ENCODE assay signal across 14 cellular contexts in the genomic region with DNA sequence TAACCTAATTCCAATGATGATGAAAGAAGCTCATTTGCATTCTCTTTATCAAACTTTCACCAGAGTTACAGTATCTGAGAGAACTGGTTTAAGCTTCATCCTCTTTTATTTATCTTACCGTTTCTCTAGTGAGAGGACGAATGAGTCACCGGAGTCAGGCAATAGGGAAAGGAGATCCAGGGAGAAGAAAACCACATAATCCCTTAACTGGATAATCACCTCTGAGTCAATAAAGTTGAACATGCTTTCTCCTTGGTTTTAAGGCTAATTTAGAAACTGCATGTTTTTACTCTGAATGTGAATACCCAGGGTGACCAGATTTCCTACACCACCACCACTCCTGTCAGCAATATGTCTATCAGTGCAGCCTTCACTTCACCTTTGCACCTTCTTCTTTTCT.
DNase-seq lines count a peak whose midpoint lies in the region; ATAC-seq and TF ChIP-seq lines count a peak whose summit lies in the region.
"Had no signal": no experiment of that assay in that cellular context is flagged by ENCODE, and none has a peak within 500 bp of the region (broad histone marks: within the 10 kb centered on the region; RNA-seq: fewer than 3 reads in every experiment).

No MANE protein-coding gene starts in this region.

- H3K4me2 ChIP-seq in osteoblast (ENCODE audit: insufficient read depth, low read length): peak overlapping the region; percentile 47

- no peaks in the 10 kb centered on the region for H3K36me3 ChIP-seq in osteoblast (ENCODE audit: insufficient read depth, low read length)
- H3K36me3 ChIP-seq: cardiac muscle cell, HAP-1, heart left ventricle had no signal

- H3K4me3 ChIP-seq in osteoblast (ENCODE audit: insufficient read depth, low read length): no peak overlapping the region
- H3K4me3 ChIP-seq: cardiac muscle cell, HAP-1, heart left ventricle had no signal

- H3K4me1 ChIP-seq in osteoblast (ENCODE audit: insufficient read depth, low read length): peaks cover 32% of the 10 kb centered on the region
- H3K4me1 ChIP-seq: HAP-1, heart left ventricle had no signal

- H3K27ac ChIP-seq in osteoblast (ENCODE audit: low read depth, low read length): peak overlapping the region; percentile 74
- H3K27ac ChIP-seq: cardiac muscle cell, heart left ventricle had no signal

- H4K20me1 ChIP-seq in osteoblast (ENCODE audit: insufficient read depth, low read length): no peaks in the 10 kb centered on the region

- H2AFZ ChIP-seq in osteoblast (ENCODE audit: low read length): no peak overlapping the region

- no peak for TF ChIP-seq POLR2A in GM18505 (IDR thresholded peaks at IDR 0.05; ENCODE audit: borderline replicate concordance, extremely low read depth, insufficient read depth, insufficient read length)

- TF ChIP-seq CTCF in osteoblast (IDR thresholded peaks at IDR 0.05; ENCODE audit: extremely low read depth, low read depth, low read length): no peak

- no peaks in the 10 kb centered on the region for H3K9me3 ChIP-seq in osteoblast (ENCODE audit: low read depth, low read length)
- H3K9me3 ChIP-seq: HAP-1, heart left ventricle had no signal

- H3K79me2 ChIP-seq in osteoblast (ENCODE audit: insufficient read depth, low read length): no peaks in the 10 kb centered on the region

- no peak for ATAC-seq in GM18505 (IDR thresholded peaks at IDR 0.05; ENCODE audit: unreplicated experiment)
- no peak for ATAC-seq in HG03045 (IDR thresholded peaks at IDR 0.05; ENCODE audit: unreplicated experiment)
- ATAC-seq in HG03520 (IDR thresholded peaks at IDR 0.05; ENCODE audit: unreplicated experiment): no peak
- ATAC-seq: heart left ventricle; stimulated activated naive CD8-positive, alpha-beta T cell treated with anti-CD3 and anti-CD28 coated beads, Interleukin-15, Interleukin-2, amounts not matched to agents 100 U/mL and 50 U/mL, for 24 hours; T-cell had no signal

- DNase-seq in EL (peak; percentile 78), OCI-M1 (lab: John Stamatoyannopoulos, UW) (peak; percentile 81), dermis blood vessel endothelial cell (peak; percentile 20), osteoblast (ENCODE audit: insufficient read length, low spot score, missing footprints) (peak; percentile 70), NCI-H526 treated with DMSO at 0.1 percent for 48 hours (lab: John Stamatoyannopoulos, UW) (no peak)
- DNase-seq: heart left ventricle; NCI-H2081; stimulated activated naive CD8-positive, alpha-beta T cell treated with anti-CD3 and anti-CD28 coated beads, Interleukin-15, Interleukin-2, amounts not matched to agents 100 U/mL and 50 U/mL, for 24 hours; T-cell had no signal

- H3K27me3 ChIP-seq in osteoblast (ENCODE audit: insufficient read depth, low read length): no peaks in the 10 kb centered on the region
- H3K27me3 ChIP-seq: cardiac muscle cell, heart left ventricle had no signal
